In genomic region chr13:74338341-74338740, GRCh38 we compare ENCODE assay signal across 24 cellular contexts.
"Had no signal": no experiment of that assay in that cellular context is flagged by ENCODE, and none has a peak within 500 bp of the region (broad histone marks: within the 10 kb centered on the region; RNA-seq: fewer than 3 reads in every experiment).

No MANE protein-coding gene starts in this region.

- ATAC-seq: foreskin keratinocyte, gastroesophageal sphincter, heart right ventricle, left cardiac atrium, left lung, left ventricle myocardium superior, lower lobe of right lung, mucosa of descending colon had no signal

- H3K4me1 ChIP-seq: esophagus muscularis mucosa, foreskin keratinocyte, gastroesophageal sphincter, heart right ventricle, left lung, lower lobe of right lung had no signal

- H3K36me3 ChIP-seq: esophagus muscularis mucosa, gastroesophageal sphincter, heart right ventricle, left lung, lower lobe of right lung had no signal

- H3K4me1 Mint-ChIP-seq: mesothelial cell of epicardium, naive B cell had no signal

- H3K4me3 Mint-ChIP-seq: mesothelial cell of epicardium, naive B cell had no signal

- FAIRE-seq: colon, endothelial cell of umbilical vein, frontal cortex, islet of Langerhans, keratinocyte had no signal

- H3K27me3 ChIP-seq: dorsolateral prefrontal cortex, esophagus muscularis mucosa, foreskin keratinocyte, gastroesophageal sphincter, heart right ventricle, left lung had no signal

- H3K4me3 ChIP-seq: coronary artery, dorsolateral prefrontal cortex, esophagus muscularis mucosa, gastroesophageal sphincter, heart right ventricle, left lung, lower lobe of right lung, mucosa of descending colon had no signal

- H3K27ac Mint-ChIP-seq: mesothelial cell of epicardium, naive B cell had no signal

- H3K9me3 ChIP-seq: lower lobe of right lung, mucosa of descending colon had no signal

- H3K36me3 Mint-ChIP-seq: mesothelial cell of epicardium had no signal

- H3K27ac ChIP-seq: coronary artery, dorsolateral prefrontal cortex, esophagus muscularis mucosa, foreskin keratinocyte, gastroesophageal sphincter, heart right ventricle, left lung, lower lobe of right lung had no signal

- DNase-seq: dermis blood vessel endothelial cell; dorsolateral prefrontal cortex; effector CD4-positive, alpha-beta T cell; effector memory CD4-positive, alpha-beta T cell; foreskin keratinocyte; head of caudate nucleus; heart right ventricle; hippocampal formation; left cardiac atrium; left lung; left ventricle myocardium superior; lower lobe of right lung; mesenchymal stem cell; mucosa of descending colon; naive B cell had no signal
